8 cellular contexts compared by ENCODE assay signal in the genomic region with DNA sequence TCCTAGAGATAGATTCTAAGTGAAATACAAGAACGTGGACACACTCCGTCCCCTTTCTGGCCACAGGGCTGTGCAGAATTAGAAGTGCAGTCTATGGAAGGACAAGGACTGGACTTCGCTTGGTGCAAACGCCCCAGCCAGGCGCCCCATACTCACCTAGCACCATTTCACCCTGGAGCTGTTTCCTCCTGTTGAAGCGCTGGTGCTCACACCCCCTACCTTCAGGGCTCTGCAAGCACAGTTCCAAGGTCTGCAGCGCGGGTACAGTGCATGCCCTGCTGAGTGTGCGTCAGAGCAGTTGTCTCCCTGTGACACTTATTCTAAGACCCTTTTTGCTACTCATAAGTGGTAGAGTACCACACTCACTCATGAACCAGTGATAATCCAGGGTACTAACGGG. TPM values are rescaled to one million over a fixed set of nuclear protein-coding genes. Genes with fewer than 3 reads are reported as not detected.
DNase-seq lines count a peak whose midpoint lies in the region; ATAC-seq and TF ChIP-seq lines count a peak whose summit lies in the region.

No MANE protein-coding gene starts in this region.

- H3K4me3 Mint-ChIP-seq in stimulated activated naive CD8-positive, alpha-beta T cell treated with anti-CD3 and anti-CD28 coated beads, Interleukin-15, Interleukin-2, amounts not matched to agents 100 ng/mL and 50 ng/mL, for 24 hours, result peak overlapping the region; percentile 97

- peak overlapping the region; percentile 76 for H3K27ac Mint-ChIP-seq in stimulated activated naive CD8-positive, alpha-beta T cell treated with anti-CD3 and anti-CD28 coated beads, Interleukin-15, Interleukin-2, amounts not matched to agents 100 ng/mL and 50 ng/mL, for 24 hours

- H3K4me1 Mint-ChIP-seq in stimulated activated naive CD8-positive, alpha-beta T cell treated with anti-CD3 and anti-CD28 coated beads, Interleukin-15, Interleukin-2, amounts not matched to agents 100 ng/mL and 50 ng/mL, for 24 hours (ENCODE audit: low read depth), result peaks cover 75% of the 10 kb centered on the region

- peaks cover 6% of the 10 kb centered on the region for H3K36me3 Mint-ChIP-seq in stimulated activated naive CD8-positive, alpha-beta T cell treated with anti-CD3 and anti-CD28 coated beads, Interleukin-15, Interleukin-2, amounts not matched to agents 100 ng/mL and 50 ng/mL, for 24 hours (ENCODE audit: low read depth)

- peak; percentile 4 for TF ChIP-seq CTCF in fibroblast of the aortic adventitia (IDR thresholded peaks at IDR 0.05; ENCODE audit: insufficient read depth, low read length)

- no peaks in the 10 kb centered on the region for H3K27me3 Mint-ChIP-seq in stimulated activated naive CD8-positive, alpha-beta T cell treated with anti-CD3 and anti-CD28 coated beads, Interleukin-15, Interleukin-2, amounts not matched to agents 100 ng/mL and 50 ng/mL, for 24 hours

- H3K9me3 Mint-ChIP-seq in stimulated activated naive CD8-positive, alpha-beta T cell treated with anti-CD3 and anti-CD28 coated beads, Interleukin-15, Interleukin-2, amounts not matched to agents 100 ng/mL and 50 ng/mL, for 24 hours, result no peaks in the 10 kb centered on the region

- DNase-seq in DMS 273 (lab: John Stamatoyannopoulos, UW; ENCODE audit: unreplicated experiment) (peak; percentile 27), DMS 273 treated with DMSO at 0.1 percent for 48 hours (lab: John Stamatoyannopoulos, UW) (no peak), fibroblast of the aortic adventitia (ENCODE audit: low read depth) (no peak), superior temporal gyrus (ENCODE audit: extremely low spot score) (no peak), AG08396 (ENCODE audit: low spot score) (no peak)
- peak; percentile 45 to 50 for DNase-seq in activated CD4-positive, alpha-beta T cell treated with anti-CD3 and anti-CD28 coated beads, Interleukin-2, amount 50 U/mL, for 4 hours

- H3K4me3 ChIP-seq in fibroblast of the aortic adventitia (ENCODE audit: low read depth, low read length), result no peak overlapping the region

- ATAC-seq in esophagus mucosa, result no peak

RNA-seq across cellular contexts. Expression of a gene that starts 3.0 kb away (rescaled TPM):
- total RNA-seq in fibroblast of the aortic adventitia (ENCODE audit: low replicate concordance) (6.5 and 34.4 TPM in 2 replicates), esophagus mucosa (13.7 TPM)

Comparison
In these comparisons a context has a peak if more than half of its experiments do, and no peak if none do; other contexts are left out.
1. DNase-seq: peak in DMS 273 (single experiment) and activated CD4-positive, alpha-beta T cell treated with anti-CD3 and anti-CD28 coated beads, Interleukin-2, amount 50 U/mL, for 4 hours (2 of 2); none in DMS 273 treated with DMSO at 0.1 percent for 48 hours (single experiment), fibroblast of the aortic adventitia (single experiment), superior temporal gyrus (single experiment) and AG08396 (single experiment).